ENCODE assay signal across 34 cellular contexts in genomic region chr5:155974369-155974768, GRCh38.
"Had no signal": no experiment of that assay in that cellular context is flagged by ENCODE, and none has a peak within 500 bp of the region (broad histone marks: within the 10 kb centered on the region; RNA-seq: fewer than 3 reads in every experiment).

No MANE protein-coding gene starts in this region.

- H3K4me3 ChIP-seq: MG63 had no signal

- H3K36me3 ChIP-seq: MG63 had no signal

- H3K27me3 ChIP-seq: MG63 had no signal

- DNase-seq: Karpas-422, Kasumi-1, MG63, MM.1S, MV-4-11, NCI-H1048, NCI-H1092, NCI-H1092 treated with DMSO at 0.1 percent for 48 hours, NCI-H1105, NCI-H1105 treated with DMSO at 0.1 percent for 48 hours, NCI-H1417, NCI-H1417 treated with DMSO at 0.1 percent for 48 hours, NCI-H1436, NCI-H1436 treated with DMSO at 0.1 percent for 48 hours, NCI-H146, NCI-H1694, NCI-H1694 treated with DMSO at 0.1 percent for 48 hours, NCI-H187, NCI-H187 treated with DMSO at 0.1 percent for 48 hours, NCI-H1930, NCI-H2029, NCI-H2029 treated with DMSO at 0.1 percent for 48 hours, NCI-H2081, NCI-H2081 treated with DMSO at 0.1 percent for 48 hours, NCI-H2107, NCI-H2171, NCI-H2171 treated with DMSO at 0.1 percent for 48 hours, NCI-H2227 treated with DMSO at 0.1 percent for 48 hours, NCI-H226, NCI-H345, NCI-H446, NCI-H446 treated with DMSO at 0.1 percent for 48 hours, NCI-H510A, NCI-H510A treated with DMSO at 0.1 percent for 48 hours had no signal

- H3K9me3 ChIP-seq: MG63 had no signal
